In genomic region chr20:13554076-13554475, GRCh38 we compare ENCODE assay signal across 18 cellular contexts.
DNase-seq lines count a peak whose midpoint lies in the region; ATAC-seq and TF ChIP-seq lines count a peak whose summit lies in the region.
"Had no signal": no experiment of that assay in that cellular context is flagged by ENCODE, and none has a peak within 500 bp of the region (broad histone marks: within the 10 kb centered on the region; RNA-seq: fewer than 3 reads in every experiment).

No MANE protein-coding gene starts in this region.

- BruUV-seq in PC-9 (replicated peaks; lab: Mats Ljungman, UMichigan) = no TSS peak

- CTCF ChIA-PET in PC-9 (lab: Charles Lee) = no interaction called here

- H3K36me3 ChIP-seq in DND-41 (ENCODE audit: insufficient read depth, low read length) (peaks cover 95% of the 10 kb centered on the region), MG63 (no peaks in the 10 kb centered on the region; the same call in 1 of the 2 replicates), PC-9 (ENCODE audit: low read depth) (peaks cover 12% of the 10 kb centered on the region; the same call in 1 of the 2 replicates)
- H3K36me3 ChIP-seq: BE2C had no signal

- TF ChIP-seq CTCF in DND-41 (IDR thresholded peaks at IDR 0.05; ENCODE audit: borderline replicate concordance, extremely low read depth, low read length, poor library complexity, severe bottlenecking) = no peak
- TF ChIP-seq CTCF in choroid plexus epithelial cell (conservative IDR thresholded peaks at IDR 0.05; ENCODE audit: low read depth, low read length) = no peak
- no peak for TF ChIP-seq CTCF in PC-9 (conservative IDR thresholded peaks at IDR 0.05)

- intact Hi-C loops in PC-9 (cut with micrococcal nuclease; ENCODE audit: unreplicated experiment) = no loop called here

- H3K4me2 ChIP-seq in DND-41 (ENCODE audit: insufficient read depth, low read length) (no peak overlapping the region), PC-9 (no peak overlapping the region)

- H3K9ac ChIP-seq in DND-41 (ENCODE audit: low read depth, low read length) = no peak overlapping the region

- POLR2A ChIA-PET in PC-9 (lab: Charles Lee; ENCODE audit: unreplicated experiment) = no interaction called here

- DNase-seq in DND-41 (no peak), MG63 (peak; percentile 14), choroid plexus epithelial cell (ENCODE audit: low read depth) (peak; percentile 37), iris pigment epithelial cell (ENCODE audit: low read depth) (peak; percentile 17), NCI-H345 treated with DMSO at 0.1 percent for 48 hours (lab: John Stamatoyannopoulos, UW; ENCODE audit: unreplicated experiment) (no peak), NCI-H526 (lab: John Stamatoyannopoulos, UW) (no peak), T-helper 2 cell (no peak), PC-9 (no peak)
- DNase-seq: BE2C, GOT3, NCI-H1694, NCI-H2081, NCI-H2171, NCI-H345, NCI-H524 treated with DMSO at 0.1 percent for 48 hours, OCI-M1, Right ventricle myocardium superior had no signal

- H3K9me3 ChIP-seq in DND-41 (ENCODE audit: insufficient read depth, low read length, severe bottlenecking) = no peaks in the 10 kb centered on the region
- no peaks in the 10 kb centered on the region for H3K9me3 ChIP-seq in MG63
- no peaks in the 10 kb centered on the region for H3K9me3 ChIP-seq in PC-9 (ENCODE audit: insufficient read depth, low read depth)
- H3K9me3 ChIP-seq: BE2C had no signal

- H3F3A ChIP-seq in PC-9 (ENCODE audit: insufficient read depth, low read depth) = no peaks in the 10 kb centered on the region

- H3K27me3 ChIP-seq in DND-41 (ENCODE audit: insufficient read depth, low read length, poor library complexity) (no peaks in the 10 kb centered on the region), MG63 (no peaks in the 10 kb centered on the region), PC-9 (ENCODE audit: insufficient read depth, low read depth) (no peaks in the 10 kb centered on the region)
- H3K27me3 ChIP-seq: BE2C had no signal

- no peak overlapping the region for H3K4me3 ChIP-seq in DND-41 (ENCODE audit: low read depth in 1 of 2, low read length in 2 of 2)
- no peak overlapping the region for H3K4me3 ChIP-seq in MG63
- H3K4me3 ChIP-seq in choroid plexus epithelial cell (ENCODE audit: low read depth, low read length) = no peak overlapping the region
- no peak overlapping the region for H3K4me3 ChIP-seq in PC-9
- H3K4me3 ChIP-seq: GM12878 had no signal

- H3K4me1 ChIP-seq in DND-41 (ENCODE audit: insufficient read depth, low read length) = peaks cover 7% of the 10 kb centered on the region; the same call in 1 of the 2 replicates
- no peaks in the 10 kb centered on the region for H3K4me1 ChIP-seq in PC-9 (replicated peaks; ENCODE audit: insufficient read depth)
- H3K4me1 ChIP-seq: BE2C had no signal

- H4K20me1 ChIP-seq in DND-41 (ENCODE audit: insufficient read depth, low read length) = no peaks in the 10 kb centered on the region
- no peaks in the 10 kb centered on the region for H4K20me1 ChIP-seq in PC-9 (ENCODE audit: insufficient read depth)

- ATAC-seq in DND-41 (ENCODE audit: insufficient read depth, low read depth) = no peak
- ATAC-seq: GM12878 had no signal

- H2AFZ ChIP-seq in DND-41 (ENCODE audit: low read depth, low read length) (no peak overlapping the region), PC-9 (no peak overlapping the region)

- peak overlapping the region; percentile 17 for H3K27ac ChIP-seq in DND-41 (ENCODE audit: low read length)
- H3K27ac ChIP-seq in PC-9 = no peak overlapping the region

- H3K79me2 ChIP-seq in DND-41 (ENCODE audit: insufficient read depth, low read length) = peaks cover 95% of the 10 kb centered on the region
- H3K79me2 ChIP-seq in PC-9 (ENCODE audit: low read depth) = no peaks in the 10 kb centered on the region

- H3K9me2 ChIP-seq in PC-9 (ENCODE audit: insufficient read depth) = no peaks in the 10 kb centered on the region; the same call in 1 of the 2 replicates

Comparison
In these comparisons a context has a peak if more than half of its experiments do, and no peak if none do; other contexts are left out.
1. DNase-seq: peak in MG63 (single experiment), choroid plexus epithelial cell (single experiment) and iris pigment epithelial cell (single experiment); none in DND-41 (single experiment), NCI-H345 treated with DMSO at 0.1 percent for 48 hours (single experiment), NCI-H526 (0 of 2), T-helper 2 cell (0 of 5) and PC-9 (0 of 2).